In genomic region chr15:68366314-68366713, GRCh38 we compare ENCODE assay signal across 15 cellular contexts.
DNase-seq lines count a peak whose midpoint lies in the region; ATAC-seq and TF ChIP-seq lines count a peak whose summit lies in the region.
"Had no signal": no experiment of that assay in that cellular context is flagged by ENCODE, and none has a peak within 500 bp of the region (broad histone marks: within the 10 kb centered on the region; RNA-seq: fewer than 3 reads in every experiment).

No MANE protein-coding gene starts in this region.

- H3K27me3 ChIP-seq in A673 (replicated peaks; ENCODE audit: insufficient read depth, low read depth, low read length, poor library complexity) (no peaks in the 10 kb centered on the region), DOHH2 (ENCODE audit: control insufficient read depth, low read length) (peaks cover 15% of the 10 kb centered on the region; the same call in 1 of the 2 replicates)
- H3K27me3 ChIP-seq: adrenal gland, dorsolateral prefrontal cortex had no signal

- DNase-seq in A673 (ENCODE audit: low spot score) (peak; percentile 28), WTC11 (ENCODE audit: low spot score) (peak; percentile 40), myocyte (ENCODE audit: low read depth) (peak; percentile 58), mesenteric fat pad (ENCODE audit: low spot score) (no peak)
- DNase-seq: activated CD8-positive, alpha-beta memory T cell treated with anti-CD3 and anti-CD28 coated beads, Interleukin-2, amount 50 U/mL, for 48 hours; adrenal gland; dorsolateral prefrontal cortex; KG1; NK-92 treated with Interleukin-12 subunit alpha and Interleukin-12 subunit beta, amount 100 ng/mL, for 24 hours; SJCRH30; stimulated activated CD4-positive, alpha-beta T cell treated with anti-CD3 and anti-CD28 coated beads, Interleukin-2, amount 100 ng/mL, for 48 hours had no signal

- H3K27ac ChIP-seq in A673 (ENCODE audit: low read depth, low read length, poor library complexity, severe bottlenecking): no peak overlapping the region
- H3K27ac ChIP-seq in DOHH2 (ENCODE audit: low read depth, low read length): no peak overlapping the region
- H3K27ac ChIP-seq: SJCRH30 had no signal

- no peak for TF ChIP-seq CTCF in A673 (conservative IDR thresholded peaks at IDR 0.05; ENCODE audit: low read depth, low read length)
- TF ChIP-seq CTCF in DOHH2 (IDR thresholded peaks at IDR 0.05; ENCODE audit: low read depth, low read length, poor library complexity, severe bottlenecking): no peak
- TF ChIP-seq CTCF in WTC11 (IDR thresholded peaks at IDR 0.05): no peak

- no peaks in the 10 kb centered on the region for H3K36me3 Mint-ChIP-seq in WTC11
- H3K36me3 Mint-ChIP-seq: CD14-positive monocyte had no signal

- H3F3A ChIP-seq in DOHH2 (ENCODE audit: control insufficient read depth, insufficient read depth): no peaks in the 10 kb centered on the region

- BruUV-seq in A673 (replicated peaks; lab: Mats Ljungman, UMichigan): no TSS peak

- H3K27ac Mint-ChIP-seq in WTC11: no peak overlapping the region
- H3K27ac Mint-ChIP-seq: CD14-positive monocyte had no signal

- no peaks in the 10 kb centered on the region for H3K9me3 Mint-ChIP-seq in WTC11
- H3K9me3 Mint-ChIP-seq: CD14-positive monocyte had no signal

- H3K4me2 ChIP-seq in DOHH2 (ENCODE audit: low read length): peak overlapping the region; percentile 29

- H3K4me1 Mint-ChIP-seq in WTC11: peaks cover 6% of the 10 kb centered on the region

- H3K79me2 ChIP-seq in DOHH2 (ENCODE audit: control insufficient read depth, low read length): no peaks in the 10 kb centered on the region

- no peaks in the 10 kb centered on the region for H3K36me3 ChIP-seq in A673 (ENCODE audit: insufficient read depth, low read length, poor library complexity, severe bottlenecking)
- no peaks in the 10 kb centered on the region for H3K36me3 ChIP-seq in DOHH2 (ENCODE audit: control insufficient read depth, low read length)
- H3K36me3 ChIP-seq: adrenal gland, SJCRH30 had no signal

- no peaks in the 10 kb centered on the region for H3K4me1 ChIP-seq in A673 (ENCODE audit: insufficient read depth, low read length, poor library complexity, severe bottlenecking)
- H3K4me1 ChIP-seq in DOHH2 (ENCODE audit: control insufficient read depth, low read length): peaks cover 22% of the 10 kb centered on the region
- H3K4me1 ChIP-seq: SJCRH30 had no signal

- H3K4me3 ChIP-seq in A673 (ENCODE audit: low read depth, low read length, poor library complexity, severe bottlenecking): no peak overlapping the region
- no peak overlapping the region for H3K4me3 ChIP-seq in DOHH2 (ENCODE audit: low read length)
- H3K4me3 ChIP-seq: adrenal gland, dorsolateral prefrontal cortex, SJCRH30 had no signal

- no peaks in the 10 kb centered on the region for H3K27me3 Mint-ChIP-seq in WTC11 (ENCODE audit: low read depth)

- CTCF ChIA-PET in A673 (lab: Charles Lee): no interaction called here
- CTCF ChIA-PET in WTC11 (lab: Charles Lee): interaction anchor here (1.5 to 5.5 kb wide), 4 partner anchors 50 to 113 kb away, joined by 5 to 37 read pairs (median 6); no protein-coding TSS in a partner anchor

- ATAC-seq in WTC11: peak; percentile 87
- ATAC-seq in GM19023 (IDR thresholded peaks at IDR 0.05; ENCODE audit: unreplicated experiment): no peak
- no peak for ATAC-seq in GM21619 (IDR thresholded peaks at IDR 0.05; ENCODE audit: unreplicated experiment)

- intact Hi-C loops in A673 (cut with micrococcal nuclease; ENCODE audit: unreplicated experiment): no loop called here

- H3K9me3 ChIP-seq in A673 (ENCODE audit: low read depth, low read length, poor library complexity, severe bottlenecking) (no peaks in the 10 kb centered on the region), DOHH2 (ENCODE audit: control insufficient read depth, insufficient read depth, low read length) (no peaks in the 10 kb centered on the region)
- H3K9me3 ChIP-seq: adrenal gland, SJCRH30 had no signal

- H3K4me3 Mint-ChIP-seq in WTC11: no peak overlapping the region
- H3K4me3 Mint-ChIP-seq: CD14-positive monocyte had no signal

- no peaks in the 10 kb centered on the region for H4K20me1 ChIP-seq in DOHH2 (ENCODE audit: control insufficient read depth, insufficient read depth, low read depth, low read length)

- no peaks in the 10 kb centered on the region for H3K9me2 ChIP-seq in DOHH2 (replicated peaks; ENCODE audit: control insufficient read depth, low read length)

- POLR2A ChIA-PET in A673 (lab: Charles Lee; ENCODE audit: low non-redundant PET) (no interaction called here), WTC11 (lab: Charles Lee) (no interaction called here)

TF ChIP-seq in WTC11, 78 proteins besides CTCF, POLR2A, EP300 and RAD21 (continues in another document):
- TF ChIP-seq USF1 (CRISPR knock-in tag; IDR thresholded peaks at IDR 0.05) (no peak), GRHL2 (CRISPR knock-in tag; IDR thresholded peaks at IDR 0.05; ENCODE audit: insufficient replicate concordance, severe bottlenecking) (no peak), FOXP4 (CRISPR knock-in tag; IDR thresholded peaks at IDR 0.05) (no peak), AR (CRISPR knock-in tag; IDR thresholded peaks at IDR 0.05) (no peak), ZNF219 (CRISPR knock-in tag; IDR thresholded peaks at IDR 0.05; ENCODE audit: borderline replicate concordance) (no peak), EMX1 (CRISPR knock-in tag; IDR thresholded peaks at IDR 0.05) (no peak), ZNF416 (CRISPR knock-in tag; IDR thresholded peaks at IDR 0.05) (no peak), ZBTB43 (CRISPR knock-in tag; IDR thresholded peaks at IDR 0.05) (no peak), SP1 (CRISPR knock-in tag; conservative IDR thresholded peaks at IDR 0.05) (no peak), HMGA2 (CRISPR knock-in tag; IDR thresholded peaks at IDR 0.05) (no peak), NFATC4 (CRISPR knock-in tag; IDR thresholded peaks at IDR 0.05) (no peak), ZNF317 (CRISPR knock-in tag; IDR thresholded peaks at IDR 0.05; ENCODE audit: borderline replicate concordance, low read depth) (no peak), ZMAT4 (CRISPR knock-in tag; IDR thresholded peaks at IDR 0.05) (no peak)
